9 cellular contexts compared by ENCODE assay signal in genomic region chr1:176119549-176119948, GRCh38.
DNase-seq lines count a peak whose midpoint lies in the region; ATAC-seq and TF ChIP-seq lines count a peak whose summit lies in the region.
"Had no signal": no experiment of that assay in that cellular context is flagged by ENCODE, and none has a peak within 500 bp of the region (broad histone marks: within the 10 kb centered on the region; RNA-seq: fewer than 3 reads in every experiment).

No MANE protein-coding gene starts in this region.

- CTCF ChIA-PET in PC-3 (lab: Charles Lee) = interaction anchor here (0.6 kb wide), 1 partner anchor 17 kb away, joined by 13 read pairs; no protein-coding TSS in a partner anchor

- no peak overlapping the region for H3K4me3 Mint-ChIP-seq in naive thymus-derived CD8-positive, alpha-beta T cell
- H3K4me3 Mint-ChIP-seq: activated naive CD4-positive, alpha-beta T cell treated with anti-CD3 and anti-CD28 coated beads, Interleukin-2, amount 10 ng/mL, durations not matched to agents 7 days and 5 days had no signal

- no peaks in the 10 kb centered on the region for H3K9me2 ChIP-seq in PC-3 (replicated peaks; ENCODE audit: low read length)

- peak overlapping the region in 1 of 10 donors; percentile 59 for H3K27ac Mint-ChIP-seq in naive thymus-derived CD8-positive, alpha-beta T cell
- H3K27ac Mint-ChIP-seq: activated naive CD4-positive, alpha-beta T cell treated with anti-CD3 and anti-CD28 coated beads, Interleukin-2, amount 10 ng/mL, durations not matched to agents 7 days and 5 days had no signal

- peaks cover 19 to 70% (median 49%) of the 10 kb centered on the region in 3 donors for H3K36me3 Mint-ChIP-seq in naive thymus-derived CD8-positive, alpha-beta T cell

- H3K36me3 ChIP-seq in H7 (replicated peaks; ENCODE audit: control insufficient read depth, insufficient read depth, low read length) (no peaks in the 10 kb centered on the region), PC-3 (ENCODE audit: low read depth, low read length) (no peaks in the 10 kb centered on the region)

- POLR2A ChIA-PET in PC-3 (lab: Charles Lee; ENCODE audit: unreplicated experiment) = no interaction called here
- POLR2A ChIA-PET in naive thymus-derived CD8-positive, alpha-beta T cell (lab: Charles Lee) = no interaction called here

- H3K9ac ChIP-seq in PC-3 (ENCODE audit: low read length) = no peak overlapping the region

- TF ChIP-seq CTCF in PC-3 (conservative IDR thresholded peaks at IDR 0.05; ENCODE audit: low read depth, low read length) = peak; percentile 58

- H2AFZ ChIP-seq in PC-3 (ENCODE audit: low read length) = no peak overlapping the region

- no peak overlapping the region for H3K27ac ChIP-seq in PC-3 (ENCODE audit: low read length)

- H3K4me2 ChIP-seq in PC-3 (ENCODE audit: low read length) = no peak overlapping the region

- H3K4me3 ChIP-seq in H7 (ENCODE audit: insufficient read depth, low read depth, low read length) (no peak overlapping the region), PC-3 (ENCODE audit: low read length) (no peak overlapping the region)

- H3K4me1 Mint-ChIP-seq in naive thymus-derived CD8-positive, alpha-beta T cell = peaks cover 0 to 2% (median 1%) of the 10 kb centered on the region in 4 donors
- H3K4me1 Mint-ChIP-seq: activated naive CD4-positive, alpha-beta T cell treated with anti-CD3 and anti-CD28 coated beads, Interleukin-2, amount 10 ng/mL, durations not matched to agents 7 days and 5 days had no signal

- intact Hi-C loops in PC-3 (cut with micrococcal nuclease) = no loop called here

- no peaks in the 10 kb centered on the region for H3K9me3 ChIP-seq in PC-3 (ENCODE audit: low read length)

- BruUV-seq in PC-3 (replicated peaks; lab: Mats Ljungman, UMichigan) = no TSS peak

- H3K9me3 Mint-ChIP-seq in naive thymus-derived CD8-positive, alpha-beta T cell = peaks cover 0 to 39% (median 10%) of the 10 kb centered on the region in 9 donors

- no peaks in the 10 kb centered on the region for H3K79me2 ChIP-seq in PC-3 (ENCODE audit: low read length)

- ATAC-seq in PC-3 (peak; percentile 89), GM21825 (IDR thresholded peaks at IDR 0.05; ENCODE audit: unreplicated experiment) (no peak), GM19035 (IDR thresholded peaks at IDR 0.05; ENCODE audit: unreplicated experiment) (no peak)
- no peak for ATAC-seq in naive thymus-derived CD8-positive, alpha-beta T cell

- no peaks in the 10 kb centered on the region for H3K27me3 ChIP-seq in H7 (ENCODE audit: control insufficient read depth, insufficient read depth, low read length)
- H3K27me3 ChIP-seq in PC-3 (ENCODE audit: low read length) = no peaks in the 10 kb centered on the region

- no peaks in the 10 kb centered on the region for H3F3A ChIP-seq in PC-3 (ENCODE audit: low read length, unreplicated experiment)

- no peaks in the 10 kb centered on the region for H3K4me1 ChIP-seq in PC-3 (ENCODE audit: insufficient read depth, low read length)

- no peaks in the 10 kb centered on the region for H3K27me3 Mint-ChIP-seq in naive thymus-derived CD8-positive, alpha-beta T cell
- H3K27me3 Mint-ChIP-seq: activated naive CD4-positive, alpha-beta T cell treated with anti-CD3 and anti-CD28 coated beads, Interleukin-2, amount 10 ng/mL, durations not matched to agents 7 days and 5 days had no signal

- DNase-seq in EL (peak; percentile 6), H7 (peak; percentile 3), PC-3 (peak; percentile 33), iPS-NIHi7 (ENCODE audit: extremely low spot score) (peak; percentile 35)
- no peak for DNase-seq in activated CD4-positive, alpha-beta T cell treated with anti-CD3 and anti-CD28 coated beads for 1 hour
- no peak for DNase-seq in naive thymus-derived CD8-positive, alpha-beta T cell
- DNase-seq: activated naive CD4-positive, alpha-beta T cell treated with anti-CD3 and anti-CD28 coated beads, Interleukin-2, amount 10 ng/mL, durations not matched to agents 7 days and 5 days had no signal

- no peaks in the 10 kb centered on the region for H4K20me1 ChIP-seq in PC-3 (ENCODE audit: low read length)

Comparison
In these comparisons a context has a peak if more than half of its experiments do, and no peak if none do; other contexts are left out.
1. DNase-seq: peak in EL (single experiment), H7 (single experiment), PC-3 (single experiment) and iPS-NIHi7 (single experiment); none in activated CD4-positive, alpha-beta T cell treated with anti-CD3 and anti-CD28 coated beads for 1 hour (single experiment) and naive thymus-derived CD8-positive, alpha-beta T cell (0 of 10).